Comparison of ENCODE assay signal across 10 cellular contexts in the genomic region with DNA sequence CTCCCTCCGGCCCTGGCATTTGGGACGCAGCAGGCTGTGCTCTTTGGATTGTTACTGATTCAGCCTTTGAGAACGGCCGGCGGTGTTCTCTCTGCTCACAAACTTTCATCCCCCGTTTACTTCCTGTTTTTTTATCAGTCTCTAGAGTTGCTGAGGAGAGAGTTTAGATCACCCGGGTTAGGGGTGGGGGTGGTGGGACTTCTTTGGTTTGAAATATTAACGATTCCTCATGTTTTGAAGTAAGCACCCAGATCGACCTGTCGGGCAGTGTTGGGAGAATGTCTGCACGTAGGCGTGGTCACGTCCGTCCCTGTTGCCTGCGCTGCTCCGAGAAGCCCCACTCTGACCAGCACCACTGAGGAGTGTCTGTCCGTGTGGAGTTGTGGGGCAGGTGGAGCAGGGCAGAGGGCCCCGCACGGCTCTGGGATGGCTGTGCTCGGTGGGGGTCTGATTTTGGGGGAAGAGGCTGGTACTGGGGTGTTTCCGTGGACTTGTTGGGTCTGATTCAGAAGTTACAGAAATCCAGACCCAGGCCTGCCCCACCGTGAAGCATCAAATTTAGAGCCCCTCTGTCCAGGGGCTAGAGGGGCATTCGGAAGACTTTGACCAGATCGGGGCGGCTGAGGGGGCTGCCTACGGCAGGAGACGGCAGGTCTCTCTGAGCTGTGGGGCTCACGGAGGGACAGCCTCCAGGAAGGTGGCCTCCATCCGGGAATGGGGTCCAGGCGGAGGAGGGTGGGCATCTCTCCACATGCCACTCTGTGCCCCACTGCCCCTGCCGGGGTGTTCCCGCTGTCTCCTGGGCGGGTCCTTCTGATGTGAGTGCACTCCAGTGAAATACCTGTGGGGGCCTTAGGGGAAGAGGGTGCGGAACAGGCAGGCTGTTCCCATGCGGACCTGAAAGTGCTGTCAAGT. TPM values are rescaled to one million over a fixed set of nuclear protein-coding genes. Genes with fewer than 3 reads are reported as not detected.
A peak's percentile ranks its signal among the peaks of the same experiment; 100 is the strongest.
DNase-seq lines count a peak whose midpoint lies in the region; ATAC-seq and TF ChIP-seq lines count a peak whose summit lies in the region.
"Had no signal": no experiment of that assay in that cellular context is flagged by ENCODE, and none has a peak within 500 bp of the region (broad histone marks: within the 10 kb centered on the region; RNA-seq: fewer than 3 reads in every experiment).

No MANE protein-coding gene starts in this region.

- peak overlapping the region; percentile 80 for H3K27ac ChIP-seq in DND-41 (ENCODE audit: low read length)

- H3K9ac ChIP-seq in DND-41 (ENCODE audit: low read depth, low read length): peak overlapping the region; percentile 45

- no peak overlapping the region for H2AFZ ChIP-seq in DND-41 (ENCODE audit: low read depth, low read length)

- H3K27ac Mint-ChIP-seq in chondrocyte (ENCODE audit: unreplicated experiment) (no peak overlapping the region), nephron progenitor cell (peak overlapping the region; percentile 13)

- peak overlapping the region; percentile 46 for H3K4me2 ChIP-seq in DND-41 (ENCODE audit: insufficient read depth, low read length)

- peaks cover 28% of the 10 kb centered on the region for H3K36me3 ChIP-seq in DND-41 (ENCODE audit: insufficient read depth, low read length)
- no peaks in the 10 kb centered on the region for H3K36me3 ChIP-seq in BE2C

- ATAC-seq in DND-41 (ENCODE audit: insufficient read depth, low read depth) (peak; percentile 62), GM21447 (IDR thresholded peaks at IDR 0.05; ENCODE audit: unreplicated experiment) (no peak), HG03025 (IDR thresholded peaks at IDR 0.05; ENCODE audit: low FRiP score, unreplicated experiment) (no peak)

- H3K27me3 ChIP-seq in DND-41 (ENCODE audit: insufficient read depth, low read length, poor library complexity) (no peaks in the 10 kb centered on the region), BE2C (no peaks in the 10 kb centered on the region)

- H3K4me1 Mint-ChIP-seq in chondrocyte (ENCODE audit: low read depth) (peaks cover 45% of the 10 kb centered on the region), nephron progenitor cell (peaks cover 49% of the 10 kb centered on the region)

- H3K4me3 Mint-ChIP-seq in chondrocyte (ENCODE audit: unreplicated experiment): no peak overlapping the region
- no peak overlapping the region for H3K4me3 Mint-ChIP-seq in nephron progenitor cell

- DNase-seq in DND-41 (peak; percentile 55), NAMALWA (ENCODE audit: low spot score) (peak; percentile 66), chondrocyte (ENCODE audit: low spot score) (peak; percentile 82), nephron progenitor cell (no peak), BE2C (no peak)
- no peak for DNase-seq in effector CD8-positive, alpha-beta T cell (lab: John Stamatoyannopoulos, UW)
- DNase-seq: dermis blood vessel endothelial cell, NCI-H510A treated with DMSO at 0.1 percent for 48 hours had no signal

- H3K9me3 ChIP-seq in DND-41 (ENCODE audit: insufficient read depth, low read length, severe bottlenecking): no peaks in the 10 kb centered on the region
- no peaks in the 10 kb centered on the region for H3K9me3 ChIP-seq in BE2C

- TF ChIP-seq CTCF in DND-41 (IDR thresholded peaks at IDR 0.05; ENCODE audit: borderline replicate concordance, extremely low read depth, low read length, poor library complexity, severe bottlenecking): no peak
- TF ChIP-seq CTCF in chondrocyte (IDR thresholded peaks at IDR 0.05): no peak
- TF ChIP-seq CTCF in nephron progenitor cell (IDR thresholded peaks at IDR 0.05): no peak
- no peak for TF ChIP-seq CTCF in BE2C (IDR thresholded peaks at IDR 0.05; ENCODE audit: low read depth, low read length)

- H3K36me3 Mint-ChIP-seq in chondrocyte (ENCODE audit: low read depth) (peaks cover 1% of the 10 kb centered on the region), nephron progenitor cell (ENCODE audit: low read depth) (no peaks in the 10 kb centered on the region)

- H3K4me3 ChIP-seq in DND-41 (ENCODE audit: low read depth in 1 of 2, low read length in 2 of 2) (peak overlapping the region in 1 of 2 experiments; percentile 31; a peak in 2 of 4 replicates), BE2C (ENCODE audit: low read depth, low read length) (no peak overlapping the region)

- H3K27me3 Mint-ChIP-seq in chondrocyte (ENCODE audit: low read depth) (no peaks in the 10 kb centered on the region), nephron progenitor cell (ENCODE audit: low read depth, poor library complexity) (peaks cover 6% of the 10 kb centered on the region)

- peaks cover 21% of the 10 kb centered on the region for H4K20me1 ChIP-seq in DND-41 (ENCODE audit: insufficient read depth, low read length)

- peaks cover 99% of the 10 kb centered on the region for H3K79me2 ChIP-seq in DND-41 (ENCODE audit: insufficient read depth, low read length)

- H3K4me1 ChIP-seq in DND-41 (ENCODE audit: insufficient read depth, low read length): peaks cover 87% of the 10 kb centered on the region
- no peaks in the 10 kb centered on the region for H3K4me1 ChIP-seq in BE2C

- H3K9me3 Mint-ChIP-seq in chondrocyte (ENCODE audit: low read depth): no peaks in the 10 kb centered on the region
- no peaks in the 10 kb centered on the region for H3K9me3 Mint-ChIP-seq in nephron progenitor cell

RNA-seq across cellular contexts. Expression of gene INPP5A, which starts 7.4 kb away (rescaled TPM):
- 29.5 to 40.6 TPM (median 40.1 TPM) in 3 replicates for total RNA-seq in chondrocyte
- 4.3 TPM for polyA plus RNA-seq in BE2C (2012; ENCODE audit: insufficient read depth, insufficient read length, low read depth)

Comparison
In these comparisons a context has a peak if more than half of its experiments do, and no peak if none do; other contexts are left out.
1. DNase-seq: peak in DND-41 (single experiment), NAMALWA (single experiment) and chondrocyte (single experiment); none in nephron progenitor cell (single experiment), effector CD8-positive, alpha-beta T cell (single experiment) and BE2C (single experiment).